8 cellular contexts compared by ENCODE assay signal in the genomic region with DNA sequence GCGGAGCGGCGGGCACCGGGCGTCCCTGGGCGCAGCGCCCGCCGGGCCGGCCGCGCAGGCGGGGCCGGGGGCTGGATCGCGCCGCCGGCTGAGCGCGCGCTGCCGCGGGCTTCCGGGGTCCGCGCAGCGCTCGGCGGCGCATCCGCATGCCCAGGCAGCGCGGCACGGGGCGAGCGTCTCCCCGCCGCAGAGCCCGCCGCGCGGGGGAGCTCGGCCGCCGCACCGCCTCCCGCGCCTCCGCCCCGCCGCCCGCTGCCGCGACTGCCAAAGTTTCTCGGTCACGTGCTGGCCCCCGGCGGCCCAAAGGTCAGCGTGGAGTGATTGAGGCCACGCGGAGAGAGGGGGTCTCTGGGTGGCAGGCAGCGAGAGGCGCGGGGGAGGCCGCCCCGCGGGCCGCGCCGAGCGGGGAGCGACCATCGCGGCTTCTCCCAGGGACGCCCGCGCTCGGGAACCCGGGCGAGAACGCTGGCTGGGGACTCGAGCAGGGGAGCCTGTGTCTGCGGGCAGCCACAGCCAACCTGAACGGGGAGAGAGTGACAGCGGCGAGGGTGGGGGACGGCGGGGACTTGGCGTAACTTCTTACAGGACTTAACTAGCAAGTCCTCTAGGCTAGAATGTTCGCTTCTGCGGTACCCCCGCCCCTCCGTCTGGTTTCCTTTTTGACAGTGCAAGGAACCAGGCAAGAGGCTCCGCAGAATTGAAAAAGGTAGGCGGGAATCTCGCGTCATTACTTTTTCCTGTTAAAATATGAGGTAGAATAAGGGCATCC. TPM values are rescaled to one million over a fixed set of nuclear protein-coding genes. Genes with fewer than 3 reads are reported as not detected.
DNase-seq lines count a peak whose midpoint lies in the region; ATAC-seq, FAIRE-seq and TF ChIP-seq lines count a peak whose summit lies in the region.

A gene with protein sequence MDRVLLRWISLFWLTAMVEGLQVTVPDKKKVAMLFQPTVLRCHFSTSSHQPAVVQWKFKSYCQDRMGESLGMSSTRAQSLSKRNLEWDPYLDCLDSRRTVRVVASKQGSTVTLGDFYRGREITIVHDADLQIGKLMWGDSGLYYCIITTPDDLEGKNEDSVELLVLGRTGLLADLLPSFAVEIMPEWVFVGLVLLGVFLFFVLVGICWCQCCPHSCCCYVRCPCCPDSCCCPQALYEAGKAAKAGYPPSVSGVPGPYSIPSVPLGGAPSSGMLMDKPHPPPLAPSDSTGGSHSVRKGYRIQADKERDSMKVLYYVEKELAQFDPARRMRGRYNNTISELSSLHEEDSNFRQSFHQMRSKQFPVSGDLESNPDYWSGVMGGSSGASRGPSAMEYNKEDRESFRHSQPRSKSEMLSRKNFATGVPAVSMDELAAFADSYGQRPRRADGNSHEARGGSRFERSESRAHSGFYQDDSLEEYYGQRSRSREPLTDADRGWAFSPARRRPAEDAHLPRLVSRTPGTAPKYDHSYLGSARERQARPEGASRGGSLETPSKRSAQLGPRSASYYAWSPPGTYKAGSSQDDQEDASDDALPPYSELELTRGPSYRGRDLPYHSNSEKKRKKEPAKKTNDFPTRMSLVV (minus strand): TSS at position 180 of the 769 bp plus-strand sequence. CDS start 272 bp downstream, outside the sequence.

- peaks cover 29 to 38% of the 10 kb centered on the region in 2 experiments for H3K27me3 ChIP-seq in endothelial cell of umbilical vein (ENCODE audit: control insufficient read depth in 2 of 2, insufficient read depth in 2 of 2, low read length in 2 of 2)

- H3K36me3 Mint-ChIP-seq in activated CD8-positive, alpha-beta memory T cell treated with anti-CD3 and anti-CD28 coated beads, Interleukin-2, amount 10 ng/mL, durations not matched to agents 7 days and 5 days: no peaks in the 10 kb centered on the region

- H3K4me2 ChIP-seq in endothelial cell of umbilical vein (ENCODE audit: insufficient read depth, low read length): peak within 1 kb of the TSS; percentile 63

- peak within 1 kb of the TSS; percentile 34 to 39 (median 35) for H3K4me3 ChIP-seq in endothelial cell of umbilical vein (replicated peaks in 1 of 3; ENCODE audit: insufficient read depth in 1 of 3, low read depth in 1 of 3, low read length in 3 of 3)

- TF ChIP-seq POLR2A in GM12892 (IDR thresholded peaks at IDR 0.05; ENCODE audit: low read depth, low read length) (no peak; the same call in 1 of the 2 replicates), endothelial cell of umbilical vein (IDR thresholded peaks at IDR 0.05; ENCODE audit: low read depth, low read length) (no peak)

- H2AFZ ChIP-seq in endothelial cell of umbilical vein (ENCODE audit: low read depth, low read length): peak within 1 kb of the TSS; percentile 66

- peaks cover 5% of the 10 kb centered on the region for H3K4me1 ChIP-seq in endothelial cell of umbilical vein (ENCODE audit: control insufficient read depth, extremely low read depth, insufficient read depth, low read length)

- ATAC-seq in HG02623 (IDR thresholded peaks at IDR 0.05; ENCODE audit: unreplicated experiment): peak; percentile 48
- peak; percentile 94 for ATAC-seq in activated CD8-positive, alpha-beta memory T cell treated with anti-CD3 and anti-CD28 coated beads, Interleukin-2, amount 10 ng/mL, durations not matched to agents 7 days and 5 days

- H3K9me1 ChIP-seq in endothelial cell of umbilical vein (replicated peaks; ENCODE audit: control insufficient read depth, extremely low read depth, insufficient read depth, low read length): no peaks in the 10 kb centered on the region

- CTCF ChIA-PET in activated CD8-positive, alpha-beta memory T cell treated with anti-CD3 and anti-CD28 coated beads, Interleukin-2, amount 10 ng/mL, durations not matched to agents 7 days and 5 days (lab: Charles Lee): interaction anchor here (0.9 to 3.5 kb wide), 6 partner anchors 61 to 84 kb away, joined by 3 to 17 read pairs (median 4); no protein-coding TSS in a partner anchor
- CTCF ChIA-PET in endothelial cell of umbilical vein (lab: Charles Lee): no interaction called here

- H3K27ac ChIP-seq in endothelial cell of umbilical vein (ENCODE audit: insufficient read depth, low read depth, low read length): no peak within 1 kb of the TSS

- peak within 1 kb of the TSS; percentile 81 for H3K4me3 Mint-ChIP-seq in activated CD8-positive, alpha-beta memory T cell treated with anti-CD3 and anti-CD28 coated beads, Interleukin-2, amount 10 ng/mL, durations not matched to agents 7 days and 5 days

- no peaks in the 10 kb centered on the region for H3K9me3 Mint-ChIP-seq in activated CD8-positive, alpha-beta memory T cell treated with anti-CD3 and anti-CD28 coated beads, Interleukin-2, amount 10 ng/mL, durations not matched to agents 7 days and 5 days (ENCODE audit: low read depth)

- no peak for TF ChIP-seq CTCF in endothelial cell of umbilical vein (IDR thresholded peaks at IDR 0.05; ENCODE audit: extremely low read depth in 1 of 2, insufficient read depth in 1 of 2, low read depth in 1 of 2, low read length in 2 of 2)

- peaks cover 39% of the 10 kb centered on the region for H3K4me1 Mint-ChIP-seq in activated CD8-positive, alpha-beta memory T cell treated with anti-CD3 and anti-CD28 coated beads, Interleukin-2, amount 10 ng/mL, durations not matched to agents 7 days and 5 days

- intact Hi-C loops in endothelial cell of umbilical vein (cut with micrococcal nuclease): no loop called here

- H3K36me3 ChIP-seq in endothelial cell of umbilical vein (ENCODE audit: control insufficient read depth in 2 of 2, extremely low read depth in 1 of 2, insufficient read depth in 2 of 2, low read length in 2 of 2): no peaks in the 10 kb centered on the region

- H3K27me3 Mint-ChIP-seq in activated CD8-positive, alpha-beta memory T cell treated with anti-CD3 and anti-CD28 coated beads, Interleukin-2, amount 10 ng/mL, durations not matched to agents 7 days and 5 days: peaks cover 43% of the 10 kb centered on the region

- H3K79me2 ChIP-seq in endothelial cell of umbilical vein (ENCODE audit: control insufficient read depth, insufficient read depth, low read length): no peaks in the 10 kb centered on the region

- POLR2A ChIA-PET in endothelial cell of umbilical vein (lab: Charles Lee): no interaction called here

- H3K9ac ChIP-seq in endothelial cell of umbilical vein (replicated peaks; ENCODE audit: extremely low read depth, insufficient read depth, low read length): no peak within 1 kb of the TSS

- no TSS peak for BruUV-seq in endothelial cell of umbilical vein (replicated peaks; lab: Mats Ljungman, UMichigan)

- DNase-seq in GM12892 (ENCODE audit: insufficient read length) (peak; percentile 53), NCI-H2171 treated with DMSO at 0.1 percent for 48 hours (lab: John Stamatoyannopoulos, UW) (peak; percentile 33), endothelial cell of umbilical vein (ENCODE audit: low read depth, low spot score) (peak; percentile 10), mucosa of gallbladder (ENCODE audit: low spot score) (peak; percentile 18), H4 (ENCODE audit: low spot score) (no peak)
- DNase-seq in activated CD8-positive, alpha-beta memory T cell treated with anti-CD3 and anti-CD28 coated beads, Interleukin-2, amount 10 ng/mL, durations not matched to agents 7 days and 5 days: peak; percentile 78
- peak; percentile 81 for DNase-seq in stimulated activated CD8-positive, alpha-beta memory T cell treated with anti-CD3 and anti-CD28 coated beads, Interleukin-4, amount 100 ng/mL, for 48 hours

- H3K9me3 ChIP-seq in endothelial cell of umbilical vein (replicated peaks; ENCODE audit: control insufficient read depth, insufficient read depth, low read length): no peaks in the 10 kb centered on the region

- FAIRE-seq in GM12892 (lab: Jason Lieb, UNC) (peak; percentile 82), endothelial cell of umbilical vein (lab: Jason Lieb, UNC) (peak; percentile 49)

- dilution Hi-C loops in endothelial cell of umbilical vein (cut with MboI; ENCODE audit: extremely low pct_ligation_motif_present, low sequenced_read_pairs): no loop called here

- no peaks in the 10 kb centered on the region for H4K20me1 ChIP-seq in endothelial cell of umbilical vein (replicated peaks; ENCODE audit: control insufficient read depth, extremely low read depth, insufficient read depth, low read length)

- H3K27ac Mint-ChIP-seq in activated CD8-positive, alpha-beta memory T cell treated with anti-CD3 and anti-CD28 coated beads, Interleukin-2, amount 10 ng/mL, durations not matched to agents 7 days and 5 days: peak within 1 kb of the TSS; percentile 21

TF ChIP-seq in endothelial cell of umbilical vein, 7 proteins besides CTCF, POLR2A, EP300 and RAD21:
- TF ChIP-seq EZH2 (IDR thresholded peaks at IDR 0.05; ENCODE audit: borderline replicate concordance, low read depth, low read length, severe bottlenecking) (peak; percentile 47), JUN (IDR thresholded peaks at IDR 0.05; ENCODE audit: borderline replicate concordance, insufficient read depth, insufficient read length, low read depth) (no peak)

RNA-seq across cellular contexts. Expression of the gene that starts here (rescaled TPM):
- polyA plus RNA-seq in GM12892 (2012; ENCODE audit: missing spikeins): 0.78 TPM
- total RNA-seq in activated CD8-positive, alpha-beta memory T cell treated with anti-CD3 and anti-CD28 coated beads, Interleukin-2, amount 10 ng/mL, durations not matched to agents 7 days and 5 days: 1 to 10 TPM; 7.4 to 7.9 TPM
- total RNA-seq in endothelial cell of umbilical vein: not detected in 2 replicates
- polyA plus RNA-seq in endothelial cell of umbilical vein: not detected in 2 replicates
- polyA plus RNA-seq in endothelial cell of umbilical vein (2011; cell fraction: cytosol; rRNA removed): not detected in 2 replicates
- polyA plus RNA-seq in endothelial cell of umbilical vein (2011; cell fraction: nucleus; rRNA removed): not detected in 2 replicates
- polyA plus RNA-seq in endothelial cell of umbilical vein (2012): not detected in 2 replicates
- not detected in 2 replicates for polyA minus RNA-seq in endothelial cell of umbilical vein
- not detected for polyA minus RNA-seq in endothelial cell of umbilical vein (2011; cell fraction: cytosol; rRNA and poly(A)+ RNA removed)
- not detected in 2 replicates for polyA minus RNA-seq in endothelial cell of umbilical vein (2011; cell fraction: nucleus; rRNA and poly(A)+ RNA removed)
- total RNA-seq in mucosa of gallbladder: 2.0 TPM
- 5.9 and 7.0 TPM in 2 replicates for total RNA-seq in H4 (2014; rRNA removed; shearing (Covaris generic))

Comparison
In these comparisons a context has a peak if more than half of its experiments do, and no peak if none do; other contexts are left out.
1. Peak in DNase-seq, H3K4me3 ChIP-seq and H3K4me2 ChIP-seq in endothelial cell of umbilical vein; RNA of the gene not detected or under 1 TPM.